ENCODE assay signal across 10 cellular contexts in the genomic region with DNA sequence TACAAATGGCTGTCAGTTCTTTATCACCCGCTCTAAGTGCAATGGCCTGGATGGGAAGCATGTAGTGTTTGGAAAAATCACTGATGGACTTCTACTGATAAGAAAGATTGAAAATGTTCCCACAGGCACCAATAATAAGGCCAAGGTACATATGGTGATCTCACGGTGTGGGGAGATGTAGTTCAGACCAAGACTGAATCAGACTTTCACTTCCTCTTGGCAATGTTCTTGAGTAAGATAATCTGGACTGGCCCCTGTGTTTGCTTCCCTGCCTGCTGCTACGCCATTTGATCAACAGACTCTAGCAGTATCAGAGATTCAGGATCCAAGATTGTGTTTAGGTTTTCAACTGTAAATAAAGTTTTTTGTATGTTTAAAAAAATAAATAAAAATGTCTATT.
DNase-seq lines count a peak whose midpoint lies in the region; ATAC-seq and TF ChIP-seq lines count a peak whose summit lies in the region.
"Had no signal": no experiment of that assay in that cellular context is flagged by ENCODE, and none has a peak within 500 bp of the region (broad histone marks: within the 10 kb centered on the region; RNA-seq: fewer than 3 reads in every experiment).

No MANE protein-coding gene starts in this region.

- no peak for TF ChIP-seq CTCF in GM13976 (IDR thresholded peaks at IDR 0.05; ENCODE audit: borderline replicate concordance, control extremely low read depth, extremely low read depth, insufficient read depth, missing control alignments)

- DNase-seq in GM13976 (ENCODE audit: low spot score) (peak; percentile 10), SIG-M5 (lab: John Stamatoyannopoulos, UW) (peak; percentile 19), NCI-H748 treated with DMSO at 0.1 percent for 48 hours (lab: John Stamatoyannopoulos, UW) (no peak), pons (ENCODE audit: low spot score) (no peak), NCI-H2081 treated with DMSO at 0.1 percent for 48 hours (lab: John Stamatoyannopoulos, UW) (no peak), SW480 (ENCODE audit: low spot score) (no peak)
- DNase-seq: activated CD4-positive, alpha-beta memory T cell treated with anti-CD3 and anti-CD28 coated beads for 36 hours; Peyer's patch had no signal

- in situ Hi-C loops in GM13976 (cut with MboI; ENCODE audit: low sequenced_read_pairs, unreplicated experiment), result no loop called here

- ATAC-seq in GM21423 (IDR thresholded peaks at IDR 0.05; ENCODE audit: unreplicated experiment) (peak; percentile 99), HG03103 (IDR thresholded peaks at IDR 0.05; ENCODE audit: low read depth, unreplicated experiment) (peak; percentile 100)

Comparison
In these comparisons a context has a peak if more than half of its experiments do, and no peak if none do; other contexts are left out.
1. DNase-seq: peak in GM13976 (single experiment) and SIG-M5 (single experiment); none in NCI-H748 treated with DMSO at 0.1 percent for 48 hours (single experiment), pons (single experiment), NCI-H2081 treated with DMSO at 0.1 percent for 48 hours (single experiment) and SW480 (single experiment).